ENCODE assay signal across 3 cellular contexts in the genomic region with DNA sequence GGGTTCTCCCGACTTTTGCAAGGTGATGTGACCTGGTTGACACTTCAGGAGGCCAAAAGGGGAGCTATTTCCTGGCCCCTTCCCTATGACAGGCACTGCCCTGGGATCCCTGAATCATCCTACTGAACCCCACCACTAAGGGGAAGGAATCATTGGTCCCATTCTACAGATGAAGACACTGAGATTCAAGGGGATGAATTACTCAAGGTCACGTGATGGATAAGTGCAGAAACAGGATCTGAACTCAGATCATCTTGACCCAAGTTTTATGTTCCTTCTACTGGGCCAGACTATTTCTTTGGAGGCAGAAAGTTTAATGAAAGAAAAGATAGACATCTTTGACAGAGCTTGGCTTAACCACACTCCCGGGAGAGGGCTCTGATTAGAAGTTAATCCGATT.
TF ChIP-seq lines count a peak whose summit lies in the region.

No MANE protein-coding gene starts in this region.

TF ChIP-seq in WTC11, 78 proteins besides CTCF, POLR2A, EP300 and RAD21:
- TF ChIP-seq, protein P1, sequence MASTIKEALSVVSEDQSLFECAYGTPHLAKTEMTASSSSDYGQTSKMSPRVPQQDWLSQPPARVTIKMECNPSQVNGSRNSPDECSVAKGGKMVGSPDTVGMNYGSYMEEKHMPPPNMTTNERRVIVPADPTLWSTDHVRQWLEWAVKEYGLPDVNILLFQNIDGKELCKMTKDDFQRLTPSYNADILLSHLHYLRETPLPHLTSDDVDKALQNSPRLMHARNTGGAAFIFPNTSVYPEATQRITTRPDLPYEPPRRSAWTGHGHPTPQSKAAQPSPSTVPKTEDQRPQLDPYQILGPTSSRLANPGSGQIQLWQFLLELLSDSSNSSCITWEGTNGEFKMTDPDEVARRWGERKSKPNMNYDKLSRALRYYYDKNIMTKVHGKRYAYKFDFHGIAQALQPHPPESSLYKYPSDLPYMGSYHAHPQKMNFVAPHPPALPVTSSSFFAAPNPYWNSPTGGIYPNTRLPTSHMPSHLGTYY (CRISPR knock-in tag; IDR thresholded peaks at IDR 0.05), result no peak
- TF ChIP-seq, protein P2, sequence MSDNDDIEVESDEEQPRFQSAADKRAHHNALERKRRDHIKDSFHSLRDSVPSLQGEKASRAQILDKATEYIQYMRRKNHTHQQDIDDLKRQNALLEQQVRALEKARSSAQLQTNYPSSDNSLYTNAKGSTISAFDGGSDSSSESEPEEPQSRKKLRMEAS (CRISPR knock-in tag; IDR thresholded peaks at IDR 0.05), result no peak
- TF ChIP-seq CBFB (CRISPR knock-in tag; IDR thresholded peaks at IDR 0.05; ENCODE audit: low read depth), result no peak
- TF ChIP-seq GTF2I (CRISPR knock-in tag; conservative IDR thresholded peaks at IDR 0.05), result 0 out of 2 replicates have a peak, but pooled peaks have one; percentile 22
- no peak for TF ChIP-seq ZNF317 (CRISPR knock-in tag; IDR thresholded peaks at IDR 0.05; ENCODE audit: borderline replicate concordance, low read depth)
TF ChIP-seq in WTC11: peak in this region for 1.

TF ChIP-seq in K562, 482 proteins besides CTCF, POLR2A, EP300 and RAD21 (continues in another document):
- no peak for TF ChIP-seq HSF4 (CRISPR knock-in tag; IDR thresholded peaks at IDR 0.05; ENCODE audit: borderline replicate concordance)
- TF ChIP-seq, protein P3, sequence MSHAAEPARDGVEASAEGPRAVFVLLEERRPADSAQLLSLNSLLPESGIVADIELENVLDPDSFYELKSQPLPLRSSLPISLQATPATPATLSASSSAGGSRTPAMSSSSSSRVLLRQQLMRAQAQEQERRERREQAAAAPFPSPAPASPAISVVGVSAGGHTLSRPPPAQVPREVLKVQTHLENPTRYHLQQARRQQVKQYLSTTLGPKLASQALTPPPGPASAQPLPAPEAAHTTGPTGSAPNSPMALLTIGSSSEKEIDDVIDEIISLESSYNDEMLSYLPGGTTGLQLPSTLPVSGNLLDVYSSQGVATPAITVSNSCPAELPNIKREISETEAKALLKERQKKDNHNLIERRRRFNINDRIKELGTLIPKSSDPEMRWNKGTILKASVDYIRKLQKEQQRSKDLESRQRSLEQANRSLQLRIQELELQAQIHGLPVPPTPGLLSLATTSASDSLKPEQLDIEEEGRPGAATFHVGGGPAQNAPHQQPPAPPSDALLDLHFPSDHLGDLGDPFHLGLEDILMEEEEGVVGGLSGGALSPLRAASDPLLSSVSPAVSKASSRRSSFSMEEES (CRISPR knock-in tag; IDR thresholded peaks at IDR 0.05), result peak; percentile 94
- peak; percentile 58; the same call in 1 of the 2 replicates for TF ChIP-seq RAD51 (IDR thresholded peaks at IDR 0.05; ENCODE audit: borderline replicate concordance, low read depth)
- TF ChIP-seq, protein P4, sequence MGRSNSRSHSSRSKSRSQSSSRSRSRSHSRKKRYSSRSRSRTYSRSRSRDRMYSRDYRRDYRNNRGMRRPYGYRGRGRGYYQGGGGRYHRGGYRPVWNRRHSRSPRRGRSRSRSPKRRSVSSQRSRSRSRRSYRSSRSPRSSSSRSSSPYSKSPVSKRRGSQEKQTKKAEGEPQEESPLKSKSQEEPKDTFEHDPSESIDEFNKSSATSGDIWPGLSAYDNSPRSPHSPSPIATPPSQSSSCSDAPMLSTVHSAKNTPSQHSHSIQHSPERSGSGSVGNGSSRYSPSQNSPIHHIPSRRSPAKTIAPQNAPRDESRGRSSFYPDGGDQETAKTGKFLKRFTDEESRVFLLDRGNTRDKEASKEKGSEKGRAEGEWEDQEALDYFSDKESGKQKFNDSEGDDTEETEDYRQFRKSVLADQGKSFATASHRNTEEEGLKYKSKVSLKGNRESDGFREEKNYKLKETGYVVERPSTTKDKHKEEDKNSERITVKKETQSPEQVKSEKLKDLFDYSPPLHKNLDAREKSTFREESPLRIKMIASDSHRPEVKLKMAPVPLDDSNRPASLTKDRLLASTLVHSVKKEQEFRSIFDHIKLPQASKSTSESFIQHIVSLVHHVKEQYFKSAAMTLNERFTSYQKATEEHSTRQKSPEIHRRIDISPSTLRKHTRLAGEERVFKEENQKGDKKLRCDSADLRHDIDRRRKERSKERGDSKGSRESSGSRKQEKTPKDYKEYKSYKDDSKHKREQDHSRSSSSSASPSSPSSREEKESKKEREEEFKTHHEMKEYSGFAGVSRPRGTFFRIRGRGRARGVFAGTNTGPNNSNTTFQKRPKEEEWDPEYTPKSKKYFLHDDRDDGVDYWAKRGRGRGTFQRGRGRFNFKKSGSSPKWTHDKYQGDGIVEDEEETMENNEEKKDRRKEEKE (IDR thresholded peaks at IDR 0.05; ENCODE audit: borderline replicate concordance in 1 of 2, control insufficient read depth in 1 of 2, low read depth in 2 of 2, low read length in 1 of 2), result no peak
- peak; percentile 47; the same call in 1 of the 2 replicates for TF ChIP-seq ESRRA (IDR thresholded peaks at IDR 0.05; ENCODE audit: borderline replicate concordance, low read depth)
- no peak for TF ChIP-seq NFE2 (IDR thresholded peaks at IDR 0.05; ENCODE audit: low read depth)
- TF ChIP-seq, protein P5, sequence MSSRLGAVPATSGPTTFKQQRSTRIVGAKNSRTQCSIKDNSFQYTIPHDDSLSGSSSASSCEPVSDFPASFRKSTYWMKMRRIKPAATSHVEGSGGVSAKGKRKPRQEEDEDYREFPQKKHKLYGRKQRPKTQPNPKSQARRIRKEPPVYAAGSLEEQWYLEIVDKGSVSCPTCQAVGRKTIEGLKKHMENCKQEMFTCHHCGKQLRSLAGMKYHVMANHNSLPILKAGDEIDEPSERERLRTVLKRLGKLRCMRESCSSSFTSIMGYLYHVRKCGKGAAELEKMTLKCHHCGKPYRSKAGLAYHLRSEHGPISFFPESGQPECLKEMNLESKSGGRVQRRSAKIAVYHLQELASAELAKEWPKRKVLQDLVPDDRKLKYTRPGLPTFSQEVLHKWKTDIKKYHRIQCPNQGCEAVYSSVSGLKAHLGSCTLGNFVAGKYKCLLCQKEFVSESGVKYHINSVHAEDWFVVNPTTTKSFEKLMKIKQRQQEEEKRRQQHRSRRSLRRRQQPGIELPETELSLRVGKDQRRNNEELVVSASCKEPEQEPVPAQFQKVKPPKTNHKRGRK (tag; IDR thresholded peaks at IDR 0.05), result no peak
- TF ChIP-seq RBBP5 (IDR thresholded peaks at IDR 0.05; ENCODE audit: borderline replicate concordance, insufficient read depth, low read length, poor library complexity, severe bottlenecking), result no peak
- TF ChIP-seq GATA2 (CRISPR knock-in tag; IDR thresholded peaks at IDR 0.05), result no peak
- TF ChIP-seq CBFA2T2 (conservative IDR thresholded peaks at IDR 0.05), result 0 out of 2 replicates have a peak, but pooled peaks have one; percentile 16
- TF ChIP-seq MYC (IDR thresholded peaks at IDR 0.05; ENCODE audit: low read depth, low read length), result no peak
- no peak for TF ChIP-seq MYC (CRISPR knock-in tag; IDR thresholded peaks at IDR 0.05; ENCODE audit: borderline replicate concordance, low read depth)
- no peak for TF ChIP-seq SMAD3 (CRISPR knock-in tag; conservative IDR thresholded peaks at IDR 0.05)
- peak; percentile 58 for TF ChIP-seq RBM25 (IDR thresholded peaks at IDR 0.05; ENCODE audit: low read depth, low read length, severe bottlenecking)
- TF ChIP-seq EP400 (IDR thresholded peaks at IDR 0.05), result no peak
- TF ChIP-seq, protein P6, sequence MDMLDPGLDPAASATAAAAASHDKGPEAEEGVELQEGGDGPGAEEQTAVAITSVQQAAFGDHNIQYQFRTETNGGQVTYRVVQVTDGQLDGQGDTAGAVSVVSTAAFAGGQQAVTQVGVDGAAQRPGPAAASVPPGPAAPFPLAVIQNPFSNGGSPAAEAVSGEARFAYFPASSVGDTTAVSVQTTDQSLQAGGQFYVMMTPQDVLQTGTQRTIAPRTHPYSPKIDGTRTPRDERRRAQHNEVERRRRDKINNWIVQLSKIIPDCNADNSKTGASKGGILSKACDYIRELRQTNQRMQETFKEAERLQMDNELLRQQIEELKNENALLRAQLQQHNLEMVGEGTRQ (CRISPR knock-in tag; IDR thresholded peaks at IDR 0.05), result peak; percentile 52
- no peak for TF ChIP-seq ZC3H11A (IDR thresholded peaks at IDR 0.05; ENCODE audit: low read depth, low read length)

TF ChIP-seq in H1, 55 proteins besides CTCF, POLR2A, EP300 and RAD21:
- TF ChIP-seq SRF (IDR thresholded peaks at IDR 0.05; ENCODE audit: low read depth, low read length), result no peak
- TF ChIP-seq, protein P7, sequence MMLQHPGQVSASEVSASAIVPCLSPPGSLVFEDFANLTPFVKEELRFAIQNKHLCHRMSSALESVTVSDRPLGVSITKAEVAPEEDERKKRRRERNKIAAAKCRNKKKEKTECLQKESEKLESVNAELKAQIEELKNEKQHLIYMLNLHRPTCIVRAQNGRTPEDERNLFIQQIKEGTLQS (IDR thresholded peaks at IDR 0.05; ENCODE audit: insufficient read depth, low read depth, low read length), result no peak
- peak; percentile 90 for TF ChIP-seq KDM1A (IDR thresholded peaks at IDR 0.05; ENCODE audit: borderline replicate concordance, low read length)
- peak in 1 of 2 experiments; percentile 59; a peak in 1 of 4 replicates for TF ChIP-seq HDAC2 (IDR thresholded peaks at IDR 0.05; ENCODE audit: borderline replicate concordance in 1 of 2, low read depth in 2 of 2, low read length in 2 of 2)
- TF ChIP-seq SP4 (IDR thresholded peaks at IDR 0.05; ENCODE audit: low read length), result no peak
- no peak for TF ChIP-seq GTF2F1 (IDR thresholded peaks at IDR 0.05; ENCODE audit: borderline replicate concordance, low read depth, low read length)
- no peak for TF ChIP-seq SIX5 (IDR thresholded peaks at IDR 0.05; ENCODE audit: low read depth, low read length)
- TF ChIP-seq, protein P8, sequence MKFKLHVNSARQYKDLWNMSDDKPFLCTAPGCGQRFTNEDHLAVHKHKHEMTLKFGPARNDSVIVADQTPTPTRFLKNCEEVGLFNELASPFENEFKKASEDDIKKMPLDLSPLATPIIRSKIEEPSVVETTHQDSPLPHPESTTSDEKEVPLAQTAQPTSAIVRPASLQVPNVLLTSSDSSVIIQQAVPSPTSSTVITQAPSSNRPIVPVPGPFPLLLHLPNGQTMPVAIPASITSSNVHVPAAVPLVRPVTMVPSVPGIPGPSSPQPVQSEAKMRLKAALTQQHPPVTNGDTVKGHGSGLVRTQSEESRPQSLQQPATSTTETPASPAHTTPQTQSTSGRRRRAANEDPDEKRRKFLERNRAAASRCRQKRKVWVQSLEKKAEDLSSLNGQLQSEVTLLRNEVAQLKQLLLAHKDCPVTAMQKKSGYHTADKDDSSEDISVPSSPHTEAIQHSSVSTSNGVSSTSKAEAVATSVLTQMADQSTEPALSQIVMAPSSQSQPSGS (IDR thresholded peaks at IDR 0.05; ENCODE audit: low read length), result no peak
- TF ChIP-seq, protein P6 (IDR thresholded peaks at IDR 0.05; ENCODE audit: low read length), result no peak
- TF ChIP-seq SIN3A (conservative IDR thresholded peaks at IDR 0.05 in 1 of 2, IDR thresholded peaks at IDR 0.05 in 1 of 2; ENCODE audit: low read depth in 1 of 2, low read length in 2 of 2), result no peak
- no peak for TF ChIP-seq FOSL1 (IDR thresholded peaks at IDR 0.05; ENCODE audit: insufficient read depth, low read depth, low read length)
- TF ChIP-seq TEAD4 (IDR thresholded peaks at IDR 0.05; ENCODE audit: low read depth, low read length), result no peak
- TF ChIP-seq SUZ12 (IDR thresholded peaks at IDR 0.05; ENCODE audit: low read length), result no peak
- TF ChIP-seq TCF12 (IDR thresholded peaks at IDR 0.05; ENCODE audit: low read depth, low read length), result no peak
- no peak for TF ChIP-seq RNF2 (IDR thresholded peaks at IDR 0.05; ENCODE audit: borderline replicate concordance, low read depth, low read length, missing control alignments, poor library complexity, severe bottlenecking)
- TF ChIP-seq YY1 (IDR thresholded peaks at IDR 0.05; ENCODE audit: low read depth, low read length), result no peak
- TF ChIP-seq RXRA (IDR thresholded peaks at IDR 0.05; ENCODE audit: insufficient read depth, low read depth, low read length), result no peak
